1 cellular context compared by ENCODE assay signal in the genomic region with DNA sequence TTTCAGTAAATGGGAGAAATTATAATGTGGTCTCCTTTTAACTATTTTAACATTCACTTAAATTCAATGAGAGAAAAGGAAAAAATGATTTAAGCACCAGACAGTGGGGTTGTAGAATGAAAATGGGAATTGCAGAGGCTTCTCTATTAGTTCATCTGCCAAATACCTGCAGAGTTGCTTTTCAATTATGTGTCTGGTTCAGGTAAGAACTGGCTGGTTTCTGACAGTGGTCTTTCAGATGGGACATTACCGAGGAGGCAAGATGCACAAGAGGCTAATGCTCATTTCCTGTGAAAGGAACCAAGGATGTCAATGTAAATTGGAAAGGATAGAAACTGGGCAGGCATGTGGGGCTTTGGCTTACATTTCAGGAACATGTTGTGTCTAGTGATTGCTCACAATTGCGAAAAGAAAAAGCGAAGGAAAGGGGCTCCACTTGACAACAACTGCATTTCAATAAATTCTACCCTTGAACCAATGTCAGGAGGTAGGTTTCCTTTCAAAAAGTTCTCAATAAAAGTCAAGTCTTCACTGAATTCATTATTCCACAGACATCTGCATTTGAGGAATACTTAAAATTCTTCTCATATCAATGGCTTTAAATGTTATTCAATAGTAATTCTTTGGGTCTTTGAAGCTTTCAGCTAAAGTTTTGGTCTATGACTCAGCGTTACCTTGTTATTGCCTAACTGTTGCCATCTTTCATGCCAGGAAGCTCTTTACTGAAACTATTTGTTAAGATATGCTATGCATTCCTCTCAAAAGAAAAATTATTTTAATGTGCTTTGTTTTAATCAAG.
TF ChIP-seq lines count a peak whose summit lies in the region.

No MANE protein-coding gene starts in this region.

TF ChIP-seq in K562, 482 proteins besides CTCF, POLR2A, EP300 and RAD21 (continued from another document and continues in another):
- TF ChIP-seq, protein P1, sequence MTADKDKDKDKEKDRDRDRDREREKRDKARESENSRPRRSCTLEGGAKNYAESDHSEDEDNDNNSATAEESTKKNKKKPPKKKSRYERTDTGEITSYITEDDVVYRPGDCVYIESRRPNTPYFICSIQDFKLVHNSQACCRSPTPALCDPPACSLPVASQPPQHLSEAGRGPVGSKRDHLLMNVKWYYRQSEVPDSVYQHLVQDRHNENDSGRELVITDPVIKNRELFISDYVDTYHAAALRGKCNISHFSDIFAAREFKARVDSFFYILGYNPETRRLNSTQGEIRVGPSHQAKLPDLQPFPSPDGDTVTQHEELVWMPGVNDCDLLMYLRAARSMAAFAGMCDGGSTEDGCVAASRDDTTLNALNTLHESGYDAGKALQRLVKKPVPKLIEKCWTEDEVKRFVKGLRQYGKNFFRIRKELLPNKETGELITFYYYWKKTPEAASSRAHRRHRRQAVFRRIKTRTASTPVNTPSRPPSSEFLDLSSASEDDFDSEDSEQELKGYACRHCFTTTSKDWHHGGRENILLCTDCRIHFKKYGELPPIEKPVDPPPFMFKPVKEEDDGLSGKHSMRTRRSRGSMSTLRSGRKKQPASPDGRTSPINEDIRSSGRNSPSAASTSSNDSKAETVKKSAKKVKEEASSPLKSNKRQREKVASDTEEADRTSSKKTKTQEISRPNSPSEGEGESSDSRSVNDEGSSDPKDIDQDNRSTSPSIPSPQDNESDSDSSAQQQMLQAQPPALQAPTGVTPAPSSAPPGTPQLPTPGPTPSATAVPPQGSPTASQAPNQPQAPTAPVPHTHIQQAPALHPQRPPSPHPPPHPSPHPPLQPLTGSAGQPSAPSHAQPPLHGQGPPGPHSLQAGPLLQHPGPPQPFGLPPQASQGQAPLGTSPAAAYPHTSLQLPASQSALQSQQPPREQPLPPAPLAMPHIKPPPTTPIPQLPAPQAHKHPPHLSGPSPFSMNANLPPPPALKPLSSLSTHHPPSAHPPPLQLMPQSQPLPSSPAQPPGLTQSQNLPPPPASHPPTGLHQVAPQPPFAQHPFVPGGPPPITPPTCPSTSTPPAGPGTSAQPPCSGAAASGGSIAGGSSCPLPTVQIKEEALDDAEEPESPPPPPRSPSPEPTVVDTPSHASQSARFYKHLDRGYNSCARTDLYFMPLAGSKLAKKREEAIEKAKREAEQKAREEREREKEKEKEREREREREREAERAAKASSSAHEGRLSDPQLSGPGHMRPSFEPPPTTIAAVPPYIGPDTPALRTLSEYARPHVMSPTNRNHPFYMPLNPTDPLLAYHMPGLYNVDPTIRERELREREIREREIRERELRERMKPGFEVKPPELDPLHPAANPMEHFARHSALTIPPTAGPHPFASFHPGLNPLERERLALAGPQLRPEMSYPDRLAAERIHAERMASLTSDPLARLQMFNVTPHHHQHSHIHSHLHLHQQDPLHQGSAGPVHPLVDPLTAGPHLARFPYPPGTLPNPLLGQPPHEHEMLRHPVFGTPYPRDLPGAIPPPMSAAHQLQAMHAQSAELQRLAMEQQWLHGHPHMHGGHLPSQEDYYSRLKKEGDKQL (CRISPR knock-in tag; IDR thresholded peaks at IDR 0.05; ENCODE audit: borderline replicate concordance) = no peak
- no peak for TF ChIP-seq SMARCA5 (IDR thresholded peaks at IDR 0.05)
- TF ChIP-seq, protein P2, sequence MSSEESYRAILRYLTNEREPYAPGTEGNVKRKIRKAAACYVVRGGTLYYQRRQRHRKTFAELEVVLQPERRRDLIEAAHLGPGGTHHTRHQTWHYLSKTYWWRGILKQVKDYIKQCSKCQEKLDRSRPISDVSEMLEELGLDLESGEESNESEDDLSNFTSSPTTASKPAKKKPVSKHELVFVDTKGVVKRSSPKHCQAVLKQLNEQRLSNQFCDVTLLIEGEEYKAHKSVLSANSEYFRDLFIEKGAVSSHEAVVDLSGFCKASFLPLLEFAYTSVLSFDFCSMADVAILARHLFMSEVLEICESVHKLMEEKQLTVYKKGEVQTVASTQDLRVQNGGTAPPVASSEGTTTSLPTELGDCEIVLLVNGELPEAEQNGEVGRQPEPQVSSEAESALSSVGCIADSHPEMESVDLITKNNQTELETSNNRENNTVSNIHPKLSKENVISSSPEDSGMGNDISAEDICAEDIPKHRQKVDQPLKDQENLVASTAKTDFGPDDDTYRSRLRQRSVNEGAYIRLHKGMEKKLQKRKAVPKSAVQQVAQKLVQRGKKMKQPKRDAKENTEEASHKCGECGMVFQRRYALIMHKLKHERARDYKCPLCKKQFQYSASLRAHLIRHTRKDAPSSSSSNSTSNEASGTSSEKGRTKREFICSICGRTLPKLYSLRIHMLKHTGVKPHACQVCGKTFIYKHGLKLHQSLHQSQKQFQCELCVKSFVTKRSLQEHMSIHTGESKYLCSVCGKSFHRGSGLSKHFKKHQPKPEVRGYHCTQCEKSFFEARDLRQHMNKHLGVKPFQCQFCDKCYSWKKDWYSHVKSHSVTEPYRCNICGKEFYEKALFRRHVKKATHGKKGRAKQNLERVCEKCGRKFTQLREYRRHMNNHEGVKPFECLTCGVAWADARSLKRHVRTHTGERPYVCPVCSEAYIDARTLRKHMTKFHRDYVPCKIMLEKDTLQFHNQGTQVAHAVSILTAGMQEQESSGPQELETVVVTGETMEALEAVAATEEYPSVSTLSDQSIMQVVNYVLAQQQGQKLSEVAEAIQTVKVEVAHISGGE (CRISPR knock-in tag; IDR thresholded peaks at IDR 0.05) = no peak
- no peak for TF ChIP-seq CEBPG (CRISPR knock-in tag; IDR thresholded peaks at IDR 0.05)
- peak; percentile 91 for TF ChIP-seq CEBPG (tag; conservative IDR thresholded peaks at IDR 0.05 in 1 of 2, IDR thresholded peaks at IDR 0.05 in 1 of 2)
- TF ChIP-seq, protein P3, sequence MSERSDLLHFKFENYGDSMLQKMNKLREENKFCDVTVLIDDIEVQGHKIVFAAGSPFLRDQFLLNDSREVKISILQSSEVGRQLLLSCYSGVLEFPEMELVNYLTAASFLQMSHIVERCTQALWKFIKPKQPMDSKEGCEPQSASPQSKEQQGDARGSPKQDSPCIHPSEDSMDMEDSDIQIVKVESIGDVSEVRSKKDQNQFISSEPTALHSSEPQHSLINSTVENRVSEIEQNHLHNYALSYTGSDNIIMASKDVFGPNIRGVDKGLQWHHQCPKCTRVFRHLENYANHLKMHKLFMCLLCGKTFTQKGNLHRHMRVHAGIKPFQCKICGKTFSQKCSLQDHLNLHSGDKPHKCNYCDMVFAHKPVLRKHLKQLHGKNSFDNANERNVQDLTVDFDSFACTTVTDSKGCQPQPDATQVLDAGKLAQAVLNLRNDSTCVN (CRISPR knock-in tag; IDR thresholded peaks at IDR 0.05) = no peak
- TF ChIP-seq, protein P4, sequence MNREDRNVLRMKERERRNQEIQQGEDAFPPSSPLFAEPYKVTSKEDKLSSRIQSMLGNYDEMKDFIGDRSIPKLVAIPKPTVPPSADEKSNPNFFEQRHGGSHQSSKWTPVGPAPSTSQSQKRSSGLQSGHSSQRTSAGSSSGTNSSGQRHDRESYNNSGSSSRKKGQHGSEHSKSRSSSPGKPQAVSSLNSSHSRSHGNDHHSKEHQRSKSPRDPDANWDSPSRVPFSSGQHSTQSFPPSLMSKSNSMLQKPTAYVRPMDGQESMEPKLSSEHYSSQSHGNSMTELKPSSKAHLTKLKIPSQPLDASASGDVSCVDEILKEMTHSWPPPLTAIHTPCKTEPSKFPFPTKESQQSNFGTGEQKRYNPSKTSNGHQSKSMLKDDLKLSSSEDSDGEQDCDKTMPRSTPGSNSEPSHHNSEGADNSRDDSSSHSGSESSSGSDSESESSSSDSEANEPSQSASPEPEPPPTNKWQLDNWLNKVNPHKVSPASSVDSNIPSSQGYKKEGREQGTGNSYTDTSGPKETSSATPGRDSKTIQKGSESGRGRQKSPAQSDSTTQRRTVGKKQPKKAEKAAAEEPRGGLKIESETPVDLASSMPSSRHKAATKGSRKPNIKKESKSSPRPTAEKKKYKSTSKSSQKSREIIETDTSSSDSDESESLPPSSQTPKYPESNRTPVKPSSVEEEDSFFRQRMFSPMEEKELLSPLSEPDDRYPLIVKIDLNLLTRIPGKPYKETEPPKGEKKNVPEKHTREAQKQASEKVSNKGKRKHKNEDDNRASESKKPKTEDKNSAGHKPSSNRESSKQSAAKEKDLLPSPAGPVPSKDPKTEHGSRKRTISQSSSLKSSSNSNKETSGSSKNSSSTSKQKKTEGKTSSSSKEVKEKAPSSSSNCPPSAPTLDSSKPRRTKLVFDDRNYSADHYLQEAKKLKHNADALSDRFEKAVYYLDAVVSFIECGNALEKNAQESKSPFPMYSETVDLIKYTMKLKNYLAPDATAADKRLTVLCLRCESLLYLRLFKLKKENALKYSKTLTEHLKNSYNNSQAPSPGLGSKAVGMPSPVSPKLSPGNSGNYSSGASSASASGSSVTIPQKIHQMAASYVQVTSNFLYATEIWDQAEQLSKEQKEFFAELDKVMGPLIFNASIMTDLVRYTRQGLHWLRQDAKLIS (CRISPR knock-in tag; IDR thresholded peaks at IDR 0.05) = no peak
- TF ChIP-seq, protein P5, sequence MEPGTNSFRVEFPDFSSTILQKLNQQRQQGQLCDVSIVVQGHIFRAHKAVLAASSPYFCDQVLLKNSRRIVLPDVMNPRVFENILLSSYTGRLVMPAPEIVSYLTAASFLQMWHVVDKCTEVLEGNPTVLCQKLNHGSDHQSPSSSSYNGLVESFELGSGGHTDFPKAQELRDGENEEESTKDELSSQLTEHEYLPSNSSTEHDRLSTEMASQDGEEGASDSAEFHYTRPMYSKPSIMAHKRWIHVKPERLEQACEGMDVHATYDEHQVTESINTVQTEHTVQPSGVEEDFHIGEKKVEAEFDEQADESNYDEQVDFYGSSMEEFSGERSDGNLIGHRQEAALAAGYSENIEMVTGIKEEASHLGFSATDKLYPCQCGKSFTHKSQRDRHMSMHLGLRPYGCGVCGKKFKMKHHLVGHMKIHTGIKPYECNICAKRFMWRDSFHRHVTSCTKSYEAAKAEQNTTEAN (CRISPR knock-in tag; IDR thresholded peaks at IDR 0.05) = no peak
- no peak for TF ChIP-seq FOS (IDR thresholded peaks at IDR 0.05; ENCODE audit: extremely low read depth, insufficient read length)
- TF ChIP-seq FOXJ3 (CRISPR knock-in tag; IDR thresholded peaks at IDR 0.05) = no peak
- TF ChIP-seq RAD51 (IDR thresholded peaks at IDR 0.05; ENCODE audit: borderline replicate concordance, low read depth) = no peak
- TF ChIP-seq GTF2A2 (tag; IDR thresholded peaks at IDR 0.05) = peak; percentile 85
- 0 out of 2 replicates have a peak, but pooled peaks have one; percentile 23 for TF ChIP-seq ZNF717 (CRISPR knock-in tag; IDR thresholded peaks at IDR 0.05)
- no peak for TF ChIP-seq CHD4 (IDR thresholded peaks at IDR 0.05; ENCODE audit: insufficient read depth, insufficient replicate concordance, low read depth, low read length, poor library complexity, severe bottlenecking)
- no peak for TF ChIP-seq MED1 (CRISPR knock-in tag; IDR thresholded peaks at IDR 0.05; ENCODE audit: borderline replicate concordance)
- TF ChIP-seq, protein P6, sequence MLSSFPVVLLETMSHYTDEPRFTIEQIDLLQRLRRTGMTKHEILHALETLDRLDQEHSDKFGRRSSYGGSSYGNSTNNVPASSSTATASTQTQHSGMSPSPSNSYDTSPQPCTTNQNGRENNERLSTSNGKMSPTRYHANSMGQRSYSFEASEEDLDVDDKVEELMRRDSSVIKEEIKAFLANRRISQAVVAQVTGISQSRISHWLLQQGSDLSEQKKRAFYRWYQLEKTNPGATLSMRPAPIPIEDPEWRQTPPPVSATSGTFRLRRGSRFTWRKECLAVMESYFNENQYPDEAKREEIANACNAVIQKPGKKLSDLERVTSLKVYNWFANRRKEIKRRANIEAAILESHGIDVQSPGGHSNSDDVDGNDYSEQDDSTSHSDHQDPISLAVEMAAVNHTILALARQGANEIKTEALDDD (IDR thresholded peaks at IDR 0.05) = no peak
- no peak for TF ChIP-seq KAT7 (CRISPR knock-in tag; IDR thresholded peaks at IDR 0.05; ENCODE audit: borderline replicate concordance)
- TF ChIP-seq, protein P7, sequence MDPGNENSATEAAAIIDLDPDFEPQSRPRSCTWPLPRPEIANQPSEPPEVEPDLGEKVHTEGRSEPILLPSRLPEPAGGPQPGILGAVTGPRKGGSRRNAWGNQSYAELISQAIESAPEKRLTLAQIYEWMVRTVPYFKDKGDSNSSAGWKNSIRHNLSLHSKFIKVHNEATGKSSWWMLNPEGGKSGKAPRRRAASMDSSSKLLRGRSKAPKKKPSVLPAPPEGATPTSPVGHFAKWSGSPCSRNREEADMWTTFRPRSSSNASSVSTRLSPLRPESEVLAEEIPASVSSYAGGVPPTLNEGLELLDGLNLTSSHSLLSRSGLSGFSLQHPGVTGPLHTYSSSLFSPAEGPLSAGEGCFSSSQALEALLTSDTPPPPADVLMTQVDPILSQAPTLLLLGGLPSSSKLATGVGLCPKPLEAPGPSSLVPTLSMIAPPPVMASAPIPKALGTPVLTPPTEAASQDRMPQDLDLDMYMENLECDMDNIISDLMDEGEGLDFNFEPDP (CRISPR knock-in tag; IDR thresholded peaks at IDR 0.05) = no peak; the same call in 1 of the 2 replicates
- TF ChIP-seq ZNF217 (CRISPR knock-in tag; IDR thresholded peaks at IDR 0.05) = no peak
- peak; percentile 21; the same call in 1 of the 2 replicates for TF ChIP-seq ZNF134 (CRISPR knock-in tag; conservative IDR thresholded peaks at IDR 0.05)
- no peak for TF ChIP-seq ZNF263 (CRISPR knock-in tag; IDR thresholded peaks at IDR 0.05; ENCODE audit: borderline replicate concordance)
- TF ChIP-seq, protein P8, sequence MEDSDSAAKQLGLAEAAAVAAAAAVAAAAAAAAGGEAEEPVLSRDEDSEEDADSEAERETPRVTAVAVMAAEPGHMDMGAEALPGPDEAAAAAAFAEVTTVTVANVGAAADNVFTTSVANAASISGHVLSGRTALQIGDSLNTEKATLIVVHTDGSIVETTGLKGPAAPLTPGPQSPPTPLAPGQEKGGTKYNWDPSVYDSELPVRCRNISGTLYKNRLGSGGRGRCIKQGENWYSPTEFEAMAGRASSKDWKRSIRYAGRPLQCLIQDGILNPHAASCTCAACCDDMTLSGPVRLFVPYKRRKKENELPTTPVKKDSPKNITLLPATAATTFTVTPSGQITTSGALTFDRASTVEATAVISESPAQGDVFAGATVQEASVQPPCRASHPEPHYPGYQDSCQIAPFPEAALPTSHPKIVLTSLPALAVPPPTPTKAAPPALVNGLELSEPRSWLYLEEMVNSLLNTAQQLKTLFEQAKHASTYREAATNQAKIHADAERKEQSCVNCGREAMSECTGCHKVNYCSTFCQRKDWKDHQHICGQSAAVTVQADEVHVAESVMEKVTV (CRISPR knock-in tag; IDR thresholded peaks at IDR 0.05) = 0 out of 2 replicates have a peak, but pooled peaks have one; percentile 3
- no peak for TF ChIP-seq DPF2 (IDR thresholded peaks at IDR 0.05)
- TF ChIP-seq MAZ (CRISPR knock-in tag; conservative IDR thresholded peaks at IDR 0.05 in 1 of 2, IDR thresholded peaks at IDR 0.05 in 1 of 2) = peak in 1 of 2 experiments; percentile 20; a peak in 1 of 4 replicates
- TF ChIP-seq, protein P9, sequence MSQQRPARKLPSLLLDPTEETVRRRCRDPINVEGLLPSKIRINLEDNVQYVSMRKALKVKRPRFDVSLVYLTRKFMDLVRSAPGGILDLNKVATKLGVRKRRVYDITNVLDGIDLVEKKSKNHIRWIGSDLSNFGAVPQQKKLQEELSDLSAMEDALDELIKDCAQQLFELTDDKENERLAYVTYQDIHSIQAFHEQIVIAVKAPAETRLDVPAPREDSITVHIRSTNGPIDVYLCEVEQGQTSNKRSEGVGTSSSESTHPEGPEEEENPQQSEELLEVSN (IDR thresholded peaks at IDR 0.05; ENCODE audit: borderline replicate concordance in 1 of 2, extremely low read depth in 1 of 2, insufficient read depth in 1 of 2, insufficient read length in 1 of 2, low read depth in 1 of 2, low read length in 1 of 2, poor library complexity in 1 of 2, severe bottlenecking in 1 of 2) = no peak
- TF ChIP-seq HDAC8 (tag; IDR thresholded peaks at IDR 0.05) = peak; percentile 73
- no peak for TF ChIP-seq FOXA1 (IDR thresholded peaks at IDR 0.05; ENCODE audit: borderline replicate concordance)
